Comparison of ENCODE assay signal across 8 cellular contexts in the genomic region with DNA sequence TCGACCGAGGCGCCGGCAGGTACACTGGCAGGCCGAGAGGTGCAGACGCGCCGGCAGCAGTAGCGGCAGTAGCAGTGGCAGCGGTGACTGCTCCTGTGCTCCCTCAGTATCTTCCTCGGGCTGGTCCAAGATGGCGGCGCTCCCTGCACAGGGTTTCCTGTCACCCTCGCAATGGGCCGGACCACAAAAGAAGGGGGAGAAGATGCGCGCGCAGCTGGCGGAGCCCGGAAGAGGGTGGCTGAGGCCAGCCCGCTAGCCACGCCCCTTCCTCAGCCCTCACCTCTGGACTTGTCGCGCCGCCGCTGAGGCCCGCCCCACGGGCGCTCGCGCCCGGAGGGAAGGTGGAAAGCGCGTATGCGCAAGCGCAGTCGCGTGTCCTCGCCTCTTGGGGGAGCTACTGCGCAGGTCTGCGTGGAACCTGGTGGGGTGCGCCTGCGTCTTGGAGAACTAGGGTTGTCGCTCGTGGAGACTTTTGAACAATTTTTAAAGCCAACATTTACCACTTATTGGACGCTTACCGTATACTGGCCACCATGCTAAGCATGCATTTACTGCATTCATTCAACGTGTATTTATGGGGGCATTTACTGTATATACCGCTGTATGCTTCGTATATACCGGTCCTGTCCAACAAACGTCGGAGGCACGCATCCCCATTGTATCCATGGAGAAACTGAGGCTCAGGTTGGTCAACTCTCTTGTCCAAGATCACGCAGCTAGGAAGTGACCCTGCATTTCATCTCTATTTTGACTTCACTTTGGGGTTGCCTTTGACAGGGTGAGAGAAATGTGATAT. TPM values are rescaled to one million over a fixed set of nuclear protein-coding genes. Genes with fewer than 3 reads are reported as not detected.
A peak's percentile ranks its signal among the peaks of the same experiment; 100 is the strongest.
DNase-seq lines count a peak whose midpoint lies in the region; ATAC-seq and TF ChIP-seq lines count a peak whose summit lies in the region.

A gene (minus strand): TSS at position 132 of the 796 bp plus-strand sequence. CDS start 8,457 bp downstream, outside the sequence.

- H3K27me3 ChIP-seq in HAP-1 (ENCODE audit: low read depth), result no peaks in the 10 kb centered on the region
- no peaks in the 10 kb centered on the region for H3K27me3 ChIP-seq in MG63

- H3K9me3 Mint-ChIP-seq in nephron progenitor cell, result no peaks in the 10 kb centered on the region
- H3K9me3 Mint-ChIP-seq in stimulated activated naive CD8-positive, alpha-beta T cell treated with anti-CD3 and anti-CD28 coated beads, Interleukin-15, amount 100 ng/mL, for 72 hours, result no peaks in the 10 kb centered on the region

- peak; percentile 91 for ATAC-seq in stimulated activated naive CD8-positive, alpha-beta T cell treated with anti-CD3 and anti-CD28 coated beads, Interleukin-15, amount 100 ng/mL, for 72 hours

- H3K36me3 Mint-ChIP-seq in nephron progenitor cell (ENCODE audit: low read depth), result no peaks in the 10 kb centered on the region

- H3K4me1 Mint-ChIP-seq in nephron progenitor cell, result peaks cover 46% of the 10 kb centered on the region
- peaks cover 50% of the 10 kb centered on the region for H3K4me1 Mint-ChIP-seq in stimulated activated naive CD8-positive, alpha-beta T cell treated with anti-CD3 and anti-CD28 coated beads, Interleukin-15, amount 100 ng/mL, for 72 hours

- peak; percentile 62 for TF ChIP-seq CTCF in fibroblast of the aortic adventitia (IDR thresholded peaks at IDR 0.05; ENCODE audit: insufficient read depth, low read length)
- TF ChIP-seq CTCF in nephron progenitor cell (IDR thresholded peaks at IDR 0.05), result peak; percentile 28

- peak within 1 kb of the TSS; percentile 94 for H3K4me3 Mint-ChIP-seq in nephron progenitor cell
- H3K4me3 Mint-ChIP-seq in stimulated activated naive CD8-positive, alpha-beta T cell treated with anti-CD3 and anti-CD28 coated beads, Interleukin-15, amount 100 ng/mL, for 72 hours, result peak within 1 kb of the TSS; percentile 96

- no peaks in the 10 kb centered on the region for H3K36me3 ChIP-seq in HAP-1 (replicated peaks)
- 0 out of 2 replicates have a peak, but pooled peaks cover 3% of the 10 kb centered on the region for H3K36me3 ChIP-seq in MG63

- peak within 1 kb of the TSS; percentile 77 for H3K27ac Mint-ChIP-seq in nephron progenitor cell
- H3K27ac Mint-ChIP-seq in stimulated activated naive CD8-positive, alpha-beta T cell treated with anti-CD3 and anti-CD28 coated beads, Interleukin-15, amount 100 ng/mL, for 72 hours, result peak within 1 kb of the TSS; percentile 95

- peaks cover 4% of the 10 kb centered on the region for H3K27me3 Mint-ChIP-seq in nephron progenitor cell (ENCODE audit: low read depth, poor library complexity)
- H3K27me3 Mint-ChIP-seq in stimulated activated naive CD8-positive, alpha-beta T cell treated with anti-CD3 and anti-CD28 coated beads, Interleukin-15, amount 100 ng/mL, for 72 hours, result no peaks in the 10 kb centered on the region

- in situ Hi-C loops in HAP-1 (cut with MboI; ENCODE audit: low sequenced_read_pairs), result no loop called here

- H3K4me3 ChIP-seq in HAP-1 (peak within 1 kb of the TSS; percentile 76), MG63 (peak within 1 kb of the TSS; percentile 79), fibroblast of the aortic adventitia (ENCODE audit: low read depth, low read length) (peak within 1 kb of the TSS; percentile 85)

- peaks cover 18% of the 10 kb centered on the region for H3K4me1 ChIP-seq in HAP-1

- H3K9me3 ChIP-seq in HAP-1, result no peaks in the 10 kb centered on the region; the same call in 1 of the 2 replicates
- H3K9me3 ChIP-seq in MG63, result no peaks in the 10 kb centered on the region

- DNase-seq in GDM1 (lab: John Stamatoyannopoulos, UW) (peak; percentile 99), HAP-1 (ENCODE audit: low spot score in 2 of 2) (peak; percentile 96 to 100), MG63 (peak; percentile 98), SHP77 treated with DMSO at 0.1 percent for 48 hours (lab: John Stamatoyannopoulos, UW) (peak; percentile 91), fibroblast of the aortic adventitia (ENCODE audit: low read depth) (peak; percentile 97), nephron progenitor cell (peak; percentile 100)
- peak; percentile 100 for DNase-seq in activated effector memory CD4-positive, alpha-beta T cell treated with anti-CD3 and anti-CD28 coated beads, Interleukin-2, amount 50 U/mL, for 16 hours
- peak; percentile 100 for DNase-seq in stimulated activated naive CD8-positive, alpha-beta T cell treated with anti-CD3 and anti-CD28 coated beads, Interleukin-15, amount 100 ng/mL, for 72 hours

RNA-seq across cellular contexts. Expression of the gene that starts here (rescaled TPM):
- 43.3 and 58.4 TPM in 2 replicates for total RNA-seq in MG63 (2014; rRNA removed; shearing (Covaris generic); ENCODE audit: low replicate concordance)
- 24.0 and 47.8 TPM in 2 replicates for total RNA-seq in fibroblast of the aortic adventitia (ENCODE audit: low replicate concordance)

Comparison
In these comparisons a context has a peak if more than half of its experiments do, and no peak if none do; other contexts are left out.
1. Peak in every context shown above with its lines: DNase-seq, ATAC-seq and H3K4me3 ChIP-seq.